ENCODE assay signal across 1 cellular context in genomic region chr17:76219670-76220383, GRCh38.
TF ChIP-seq lines count a peak whose summit lies in the region.

No MANE protein-coding gene starts in this region.

TF ChIP-seq in GM23338, 12 proteins besides CTCF, POLR2A, EP300 and RAD21 (continued from another document):
- TF ChIP-seq REST (IDR thresholded peaks at IDR 0.05; ENCODE audit: unreplicated experiment) (no peak), NANOG (IDR thresholded peaks at IDR 0.05; ENCODE audit: borderline replicate concordance) (no peak), JUNB (IDR thresholded peaks at IDR 0.05; ENCODE audit: unreplicated experiment) (no peak), ETS1 (IDR thresholded peaks at IDR 0.05) (no peak), EZH2phosphoT487 (IDR thresholded peaks at IDR 0.05; ENCODE audit: unreplicated experiment) (no peak)
